Comparison of ENCODE assay signal across 1 cellular context in the genomic region with DNA sequence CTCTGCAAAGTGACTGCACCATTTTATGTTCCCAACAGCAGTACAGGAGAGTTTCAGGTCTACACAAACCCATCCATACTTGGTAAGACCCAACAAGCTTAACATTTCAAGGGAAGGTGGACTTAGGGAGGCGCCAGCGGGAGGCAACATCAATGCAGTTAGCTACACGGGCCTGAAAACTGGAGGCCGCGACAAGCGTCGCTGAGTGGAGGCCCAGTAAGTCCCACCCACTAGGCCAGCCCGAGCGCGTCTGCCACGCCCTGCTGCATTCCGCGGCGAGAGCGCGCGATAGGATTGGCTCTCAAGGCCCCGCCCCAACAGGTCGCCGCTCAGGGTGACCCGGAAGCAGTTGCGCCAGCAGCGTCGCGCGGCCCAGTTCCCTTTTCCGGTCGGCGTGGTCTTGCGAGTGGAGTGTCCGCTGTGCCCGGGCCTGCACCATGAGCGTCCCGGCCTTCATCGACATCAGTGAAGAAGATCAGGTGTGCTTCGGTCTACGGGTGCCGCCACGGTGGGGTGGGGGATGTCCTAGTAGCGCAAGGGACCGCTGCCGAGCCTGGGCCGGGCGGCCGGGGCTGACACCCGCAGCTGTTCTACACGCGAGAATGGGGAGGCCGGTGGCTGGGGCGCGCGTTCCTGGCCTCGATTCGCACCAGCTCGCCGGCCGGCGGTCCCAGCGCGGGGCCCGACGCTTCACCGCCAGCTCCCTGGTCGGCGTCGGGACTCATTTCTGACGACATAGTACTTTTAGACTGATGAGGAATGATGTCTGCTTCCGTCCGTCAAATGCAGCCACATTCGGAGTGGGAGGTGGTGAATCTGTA.
TF ChIP-seq lines count a peak whose summit lies in the region.

A gene (plus strand): TSS at position 381 of the 821 bp plus-strand sequence. CDS start 57 bp downstream, at position 438.

TF ChIP-seq in HEK293, 187 proteins besides CTCF, POLR2A, EP300 and RAD21 (continued from another document and continues in another):
- TF ChIP-seq, protein P1, sequence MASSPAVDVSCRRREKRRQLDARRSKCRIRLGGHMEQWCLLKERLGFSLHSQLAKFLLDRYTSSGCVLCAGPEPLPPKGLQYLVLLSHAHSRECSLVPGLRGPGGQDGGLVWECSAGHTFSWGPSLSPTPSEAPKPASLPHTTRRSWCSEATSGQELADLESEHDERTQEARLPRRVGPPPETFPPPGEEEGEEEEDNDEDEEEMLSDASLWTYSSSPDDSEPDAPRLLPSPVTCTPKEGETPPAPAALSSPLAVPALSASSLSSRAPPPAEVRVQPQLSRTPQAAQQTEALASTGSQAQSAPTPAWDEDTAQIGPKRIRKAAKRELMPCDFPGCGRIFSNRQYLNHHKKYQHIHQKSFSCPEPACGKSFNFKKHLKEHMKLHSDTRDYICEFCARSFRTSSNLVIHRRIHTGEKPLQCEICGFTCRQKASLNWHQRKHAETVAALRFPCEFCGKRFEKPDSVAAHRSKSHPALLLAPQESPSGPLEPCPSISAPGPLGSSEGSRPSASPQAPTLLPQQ (tag by site-specific recombination; IDR thresholded peaks at IDR 0.05): peak; percentile 42; the same call in 1 of the 2 replicates
- TF ChIP-seq, protein P2, sequence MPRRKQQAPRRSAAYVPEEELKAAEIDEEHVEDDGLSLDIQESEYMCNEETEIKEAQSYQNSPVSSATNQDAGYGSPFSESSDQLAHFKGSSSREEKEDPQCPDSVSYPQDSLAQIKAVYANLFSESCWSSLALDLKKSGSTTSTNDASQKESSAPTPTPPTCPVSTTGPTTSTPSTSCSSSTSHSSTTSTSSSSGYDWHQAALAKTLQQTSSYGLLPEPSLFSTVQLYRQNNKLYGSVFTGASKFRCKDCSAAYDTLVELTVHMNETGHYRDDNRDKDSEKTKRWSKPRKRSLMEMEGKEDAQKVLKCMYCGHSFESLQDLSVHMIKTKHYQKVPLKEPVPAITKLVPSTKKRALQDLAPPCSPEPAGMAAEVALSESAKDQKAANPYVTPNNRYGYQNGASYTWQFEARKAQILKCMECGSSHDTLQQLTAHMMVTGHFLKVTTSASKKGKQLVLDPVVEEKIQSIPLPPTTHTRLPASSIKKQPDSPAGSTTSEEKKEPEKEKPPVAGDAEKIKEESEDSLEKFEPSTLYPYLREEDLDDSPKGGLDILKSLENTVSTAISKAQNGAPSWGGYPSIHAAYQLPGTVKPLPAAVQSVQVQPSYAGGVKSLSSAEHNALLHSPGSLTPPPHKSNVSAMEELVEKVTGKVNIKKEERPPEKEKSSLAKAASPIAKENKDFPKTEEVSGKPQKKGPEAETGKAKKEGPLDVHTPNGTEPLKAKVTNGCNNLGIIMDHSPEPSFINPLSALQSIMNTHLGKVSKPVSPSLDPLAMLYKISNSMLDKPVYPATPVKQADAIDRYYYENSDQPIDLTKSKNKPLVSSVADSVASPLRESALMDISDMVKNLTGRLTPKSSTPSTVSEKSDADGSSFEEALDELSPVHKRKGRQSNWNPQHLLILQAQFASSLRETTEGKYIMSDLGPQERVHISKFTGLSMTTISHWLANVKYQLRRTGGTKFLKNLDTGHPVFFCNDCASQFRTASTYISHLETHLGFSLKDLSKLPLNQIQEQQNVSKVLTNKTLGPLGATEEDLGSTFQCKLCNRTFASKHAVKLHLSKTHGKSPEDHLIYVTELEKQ (tag by site-specific recombination; IDR thresholded peaks at IDR 0.05; ENCODE audit: borderline replicate concordance): no peak
- TF ChIP-seq ZBTB17 (tag by site-specific recombination; IDR thresholded peaks at IDR 0.05) (peak; percentile 43; the same call in 1 of the 2 replicates), SCRT1 (tag by site-specific recombination; IDR thresholded peaks at IDR 0.05; ENCODE audit: borderline replicate concordance) (peak; percentile 89), ZNF660 (tag by site-specific recombination; IDR thresholded peaks at IDR 0.05) (peak; percentile 77), YY1 (tag by site-specific recombination; IDR thresholded peaks at IDR 0.05) (peak; percentile 54; the same call in 1 of the 2 replicates), ZNF610 (tag by site-specific recombination; IDR thresholded peaks at IDR 0.05; ENCODE audit: borderline replicate concordance) (peak; percentile 74; the same call in 1 of the 2 replicates), ZEB2 (tag by site-specific recombination; IDR thresholded peaks at IDR 0.05) (peak; percentile 46; the same call in 1 of the 2 replicates), ZFP37 (tag by site-specific recombination; IDR thresholded peaks at IDR 0.05) (peak; percentile 81; the same call in 1 of the 2 replicates), ZNF341 (tag by site-specific recombination; IDR thresholded peaks at IDR 0.05; ENCODE audit: low read depth) (peak; percentile 22; the same call in 1 of the 2 replicates), KLF9 (tag by site-specific recombination; IDR thresholded peaks at IDR 0.05; ENCODE audit: low read depth) (peak; percentile 82; the same call in 1 of the 2 replicates), KLF1 (tag by site-specific recombination; IDR thresholded peaks at IDR 0.05) (peak; percentile 70; the same call in 1 of the 2 replicates), ZFP3 (tag by site-specific recombination; IDR thresholded peaks at IDR 0.05; ENCODE audit: low read depth) (no peak), SCRT2 (tag by site-specific recombination; IDR thresholded peaks at IDR 0.05) (peak; percentile 97), ZNF214 (tag by site-specific recombination; IDR thresholded peaks at IDR 0.05; ENCODE audit: borderline replicate concordance) (no peak), KLF16 (tag by site-specific recombination; IDR thresholded peaks at IDR 0.05) (peak; percentile 86; the same call in 1 of the 2 replicates), ZBTB20 (tag by site-specific recombination; IDR thresholded peaks at IDR 0.05) (peak; percentile 27; the same call in 1 of the 2 replicates), ZSCAN16 (tag by site-specific recombination; IDR thresholded peaks at IDR 0.05) (no peak), ZNF677 (tag by site-specific recombination; IDR thresholded peaks at IDR 0.05) (no peak), ZNF629 (tag by site-specific recombination; IDR thresholded peaks at IDR 0.05) (peak; percentile 52), SP2 (tag by site-specific recombination; IDR thresholded peaks at IDR 0.05) (peak; percentile 97), GLIS2 (tag by site-specific recombination; IDR thresholded peaks at IDR 0.05) (peak; percentile 47; the same call in 1 of the 2 replicates), ZNF501 (tag by site-specific recombination; IDR thresholded peaks at IDR 0.05) (0 out of 2 replicates have a peak, but pooled peaks have one; percentile 62), SETDB1 (IDR thresholded peaks at IDR 0.05; ENCODE audit: insufficient read length, low read length) (peak; percentile 45)
- TF ChIP-seq, protein P3, sequence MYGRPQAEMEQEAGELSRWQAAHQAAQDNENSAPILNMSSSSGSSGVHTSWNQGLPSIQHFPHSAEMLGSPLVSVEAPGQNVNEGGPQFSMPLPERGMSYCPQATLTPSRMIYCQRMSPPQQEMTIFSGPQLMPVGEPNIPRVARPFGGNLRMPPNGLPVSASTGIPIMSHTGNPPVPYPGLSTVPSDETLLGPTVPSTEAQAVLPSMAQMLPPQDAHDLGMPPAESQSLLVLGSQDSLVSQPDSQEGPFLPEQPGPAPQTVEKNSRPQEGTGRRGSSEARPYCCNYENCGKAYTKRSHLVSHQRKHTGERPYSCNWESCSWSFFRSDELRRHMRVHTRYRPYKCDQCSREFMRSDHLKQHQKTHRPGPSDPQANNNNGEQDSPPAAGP (tag by site-specific recombination; IDR thresholded peaks at IDR 0.05): 0 out of 2 replicates have a peak, but pooled peaks have one; percentile 48
- TF ChIP-seq, protein P4, sequence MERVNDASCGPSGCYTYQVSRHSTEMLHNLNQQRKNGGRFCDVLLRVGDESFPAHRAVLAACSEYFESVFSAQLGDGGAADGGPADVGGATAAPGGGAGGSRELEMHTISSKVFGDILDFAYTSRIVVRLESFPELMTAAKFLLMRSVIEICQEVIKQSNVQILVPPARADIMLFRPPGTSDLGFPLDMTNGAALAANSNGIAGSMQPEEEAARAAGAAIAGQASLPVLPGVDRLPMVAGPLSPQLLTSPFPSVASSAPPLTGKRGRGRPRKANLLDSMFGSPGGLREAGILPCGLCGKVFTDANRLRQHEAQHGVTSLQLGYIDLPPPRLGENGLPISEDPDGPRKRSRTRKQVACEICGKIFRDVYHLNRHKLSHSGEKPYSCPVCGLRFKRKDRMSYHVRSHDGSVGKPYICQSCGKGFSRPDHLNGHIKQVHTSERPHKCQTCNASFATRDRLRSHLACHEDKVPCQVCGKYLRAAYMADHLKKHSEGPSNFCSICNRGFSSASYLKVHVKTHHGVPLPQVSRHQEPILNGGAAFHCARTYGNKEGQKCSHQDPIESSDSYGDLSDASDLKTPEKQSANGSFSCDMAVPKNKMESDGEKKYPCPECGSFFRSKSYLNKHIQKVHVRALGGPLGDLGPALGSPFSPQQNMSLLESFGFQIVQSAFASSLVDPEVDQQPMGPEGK (tag by site-specific recombination; IDR thresholded peaks at IDR 0.05): 0 out of 2 replicates have a peak, but pooled peaks have one; percentile 42
- TF ChIP-seq, protein P5, sequence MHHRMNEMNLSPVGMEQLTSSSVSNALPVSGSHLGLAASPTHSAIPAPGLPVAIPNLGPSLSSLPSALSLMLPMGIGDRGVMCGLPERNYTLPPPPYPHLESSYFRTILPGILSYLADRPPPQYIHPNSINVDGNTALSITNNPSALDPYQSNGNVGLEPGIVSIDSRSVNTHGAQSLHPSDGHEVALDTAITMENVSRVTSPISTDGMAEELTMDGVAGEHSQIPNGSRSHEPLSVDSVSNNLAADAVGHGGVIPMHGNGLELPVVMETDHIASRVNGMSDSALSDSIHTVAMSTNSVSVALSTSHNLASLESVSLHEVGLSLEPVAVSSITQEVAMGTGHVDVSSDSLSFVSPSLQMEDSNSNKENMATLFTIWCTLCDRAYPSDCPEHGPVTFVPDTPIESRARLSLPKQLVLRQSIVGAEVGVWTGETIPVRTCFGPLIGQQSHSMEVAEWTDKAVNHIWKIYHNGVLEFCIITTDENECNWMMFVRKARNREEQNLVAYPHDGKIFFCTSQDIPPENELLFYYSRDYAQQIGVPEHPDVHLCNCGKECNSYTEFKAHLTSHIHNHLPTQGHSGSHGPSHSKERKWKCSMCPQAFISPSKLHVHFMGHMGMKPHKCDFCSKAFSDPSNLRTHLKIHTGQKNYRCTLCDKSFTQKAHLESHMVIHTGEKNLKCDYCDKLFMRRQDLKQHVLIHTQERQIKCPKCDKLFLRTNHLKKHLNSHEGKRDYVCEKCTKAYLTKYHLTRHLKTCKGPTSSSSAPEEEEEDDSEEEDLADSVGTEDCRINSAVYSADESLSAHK (tag by site-specific recombination; IDR thresholded peaks at IDR 0.05): peak; percentile 66
- TF ChIP-seq, protein P6, sequence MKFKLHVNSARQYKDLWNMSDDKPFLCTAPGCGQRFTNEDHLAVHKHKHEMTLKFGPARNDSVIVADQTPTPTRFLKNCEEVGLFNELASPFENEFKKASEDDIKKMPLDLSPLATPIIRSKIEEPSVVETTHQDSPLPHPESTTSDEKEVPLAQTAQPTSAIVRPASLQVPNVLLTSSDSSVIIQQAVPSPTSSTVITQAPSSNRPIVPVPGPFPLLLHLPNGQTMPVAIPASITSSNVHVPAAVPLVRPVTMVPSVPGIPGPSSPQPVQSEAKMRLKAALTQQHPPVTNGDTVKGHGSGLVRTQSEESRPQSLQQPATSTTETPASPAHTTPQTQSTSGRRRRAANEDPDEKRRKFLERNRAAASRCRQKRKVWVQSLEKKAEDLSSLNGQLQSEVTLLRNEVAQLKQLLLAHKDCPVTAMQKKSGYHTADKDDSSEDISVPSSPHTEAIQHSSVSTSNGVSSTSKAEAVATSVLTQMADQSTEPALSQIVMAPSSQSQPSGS (tag by site-specific recombination; IDR thresholded peaks at IDR 0.05; ENCODE audit: low read depth): no peak
- TF ChIP-seq, protein P7, sequence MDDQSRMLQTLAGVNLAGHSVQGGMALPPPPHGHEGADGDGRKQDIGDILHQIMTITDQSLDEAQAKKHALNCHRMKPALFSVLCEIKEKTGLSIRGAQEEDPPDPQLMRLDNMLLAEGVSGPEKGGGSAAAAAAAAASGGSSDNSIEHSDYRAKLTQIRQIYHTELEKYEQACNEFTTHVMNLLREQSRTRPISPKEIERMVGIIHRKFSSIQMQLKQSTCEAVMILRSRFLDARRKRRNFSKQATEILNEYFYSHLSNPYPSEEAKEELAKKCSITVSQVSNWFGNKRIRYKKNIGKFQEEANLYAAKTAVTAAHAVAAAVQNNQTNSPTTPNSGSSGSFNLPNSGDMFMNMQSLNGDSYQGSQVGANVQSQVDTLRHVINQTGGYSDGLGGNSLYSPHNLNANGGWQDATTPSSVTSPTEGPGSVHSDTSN (CRISPR knock-in tag; IDR thresholded peaks at IDR 0.05): peak; percentile 88; the same call in 1 of the 2 replicates
- TF ChIP-seq, protein P8, sequence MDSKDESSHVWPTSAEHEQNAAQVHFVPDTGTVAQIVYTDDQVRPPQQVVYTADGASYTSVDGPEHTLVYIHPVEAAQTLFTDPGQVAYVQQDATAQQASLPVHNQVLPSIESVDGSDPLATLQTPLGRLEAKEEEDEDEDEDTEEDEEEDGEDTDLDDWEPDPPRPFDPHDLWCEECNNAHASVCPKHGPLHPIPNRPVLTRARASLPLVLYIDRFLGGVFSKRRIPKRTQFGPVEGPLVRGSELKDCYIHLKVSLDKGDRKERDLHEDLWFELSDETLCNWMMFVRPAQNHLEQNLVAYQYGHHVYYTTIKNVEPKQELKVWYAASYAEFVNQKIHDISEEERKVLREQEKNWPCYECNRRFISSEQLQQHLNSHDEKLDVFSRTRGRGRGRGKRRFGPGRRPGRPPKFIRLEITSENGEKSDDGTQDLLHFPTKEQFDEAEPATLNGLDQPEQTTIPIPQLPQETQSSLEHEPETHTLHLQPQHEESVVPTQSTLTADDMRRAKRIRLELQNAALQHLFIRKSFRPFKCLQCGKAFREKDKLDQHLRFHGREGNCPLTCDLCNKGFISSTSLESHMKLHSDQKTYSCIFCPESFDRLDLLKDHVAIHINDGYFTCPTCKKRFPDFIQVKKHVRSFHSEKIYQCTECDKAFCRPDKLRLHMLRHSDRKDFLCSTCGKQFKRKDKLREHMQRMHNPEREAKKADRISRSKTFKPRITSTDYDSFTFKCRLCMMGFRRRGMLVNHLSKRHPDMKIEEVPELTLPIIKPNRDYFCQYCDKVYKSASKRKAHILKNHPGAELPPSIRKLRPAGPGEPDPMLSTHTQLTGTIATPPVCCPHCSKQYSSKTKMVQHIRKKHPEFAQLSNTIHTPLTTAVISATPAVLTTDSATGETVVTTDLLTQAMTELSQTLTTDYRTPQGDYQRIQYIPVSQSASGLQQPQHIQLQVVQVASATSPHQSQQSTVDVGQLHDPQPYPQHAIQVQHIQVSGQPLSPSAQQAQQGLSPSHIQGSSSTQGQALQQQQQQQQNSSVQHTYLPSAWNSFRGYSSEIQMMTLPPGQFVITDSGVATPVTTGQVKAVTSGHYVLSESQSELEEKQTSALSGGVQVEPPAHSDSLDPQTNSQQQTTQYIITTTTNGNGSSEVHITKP (tag by site-specific recombination; IDR thresholded peaks at IDR 0.05): peak; percentile 60
- TF ChIP-seq, protein P9, sequence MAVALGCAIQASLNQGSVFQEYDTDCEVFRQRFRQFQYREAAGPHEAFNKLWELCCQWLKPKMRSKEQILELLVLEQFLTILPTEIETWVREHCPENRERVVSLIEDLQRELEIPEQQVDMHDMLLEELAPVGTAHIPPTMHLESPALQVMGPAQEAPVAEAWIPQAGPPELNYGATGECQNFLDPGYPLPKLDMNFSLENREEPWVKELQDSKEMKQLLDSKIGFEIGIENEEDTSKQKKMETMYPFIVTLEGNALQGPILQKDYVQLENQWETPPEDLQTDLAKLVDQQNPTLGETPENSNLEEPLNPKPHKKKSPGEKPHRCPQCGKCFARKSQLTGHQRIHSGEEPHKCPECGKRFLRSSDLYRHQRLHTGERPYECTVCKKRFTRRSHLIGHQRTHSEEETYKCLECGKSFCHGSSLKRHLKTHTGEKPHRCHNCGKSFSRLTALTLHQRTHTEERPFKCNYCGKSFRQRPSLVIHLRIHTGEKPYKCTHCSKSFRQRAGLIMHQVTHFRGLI (tag by site-specific recombination; IDR thresholded peaks at IDR 0.05): no peak
